11 cellular contexts compared by ENCODE assay signal in genomic region chr5:154475613-154476342, GRCh38. TPM values are rescaled to one million over a fixed set of nuclear protein-coding genes. Genes with fewer than 3 reads are reported as not detected.
DNase-seq lines count a peak whose midpoint lies in the region; ATAC-seq and TF ChIP-seq lines count a peak whose summit lies in the region.
"Had no signal": no experiment of that assay in that cellular context is flagged by ENCODE, and none has a peak within 500 bp of the region (broad histone marks: within the 10 kb centered on the region; RNA-seq: fewer than 3 reads in every experiment).

No MANE protein-coding gene starts in this region.

- peak overlapping the region; percentile 97 for H3K4me3 ChIP-seq in BE2C (ENCODE audit: low read depth, low read length)
- H3K4me3 ChIP-seq in GM23338: peak overlapping the region; percentile 63
- peak overlapping the region; percentile 69 to 85 for H3K4me3 ChIP-seq in muscle layer of colon (ENCODE audit: low read depth in 1 of 2, low read length in 2 of 2)
- no peak overlapping the region for H3K4me3 ChIP-seq in aorta (ENCODE audit: low read length in 2 of 2)
- peak overlapping the region in 1 of 3 donors; percentile 32 for H3K4me3 ChIP-seq in breast epithelium

- DNase-seq in BE2C: no peak
- peak; percentile 62 for DNase-seq in GM23338 (ENCODE audit: low spot score)
- DNase-seq in activated naive CD8-positive, alpha-beta T cell treated with anti-CD3 and anti-CD28 coated beads, Interleukin-2, amount 50 U/mL, for 24 hours: peak; percentile 13
- no peak for DNase-seq in aorta
- DNase-seq in NCI-H226: no peak
- no peak for DNase-seq in breast epithelium (ENCODE audit: low spot score in 2 of 2)
- DNase-seq: stimulated activated CD8-positive, alpha-beta memory T cell treated with anti-CD3 and anti-CD28 coated beads, Interleukin-4, amount 100 ng/mL, for 48 hours had no signal

- H3K4me1 ChIP-seq in BE2C: peaks cover 20% of the 10 kb centered on the region
- peaks cover 75% of the 10 kb centered on the region for H3K4me1 ChIP-seq in GM23338 (ENCODE audit: insufficient read depth)
- peaks cover 8% of the 10 kb centered on the region for H3K4me1 ChIP-seq in muscle layer of colon (ENCODE audit: insufficient read depth, low read length)
- no peaks in the 10 kb centered on the region for H3K4me1 ChIP-seq in aorta (ENCODE audit: control insufficient read depth in 1 of 2, insufficient read depth in 2 of 2, low read length in 2 of 2)
- H3K4me1 ChIP-seq in breast epithelium: peaks cover 0 to 26% of the 10 kb centered on the region in 2 donors

- H3K27ac ChIP-seq in GM23338 (ENCODE audit: low read depth) (no peak overlapping the region), muscle layer of colon (ENCODE audit: low read depth, low read length) (peak overlapping the region; percentile 88), aorta (ENCODE audit: low read depth in 1 of 2, low read length in 2 of 2) (no peak overlapping the region), breast epithelium (no peak overlapping the region)

- H3K4me3 Mint-ChIP-seq in GM23338: peak overlapping the region; percentile 58
- H3K4me3 Mint-ChIP-seq in activated naive CD8-positive, alpha-beta T cell treated with anti-CD3 and anti-CD28 coated beads, Interleukin-2, amount 50 U/mL, for 24 hours: no peak overlapping the region

- H3K79me2 ChIP-seq in GM23338 (replicated peaks; ENCODE audit: insufficient read depth): no peaks in the 10 kb centered on the region

- peaks cover 100% of the 10 kb centered on the region for H3K27me3 Mint-ChIP-seq in GM23338 (ENCODE audit: insufficient read depth, low read depth, poor library complexity)
- H3K27me3 Mint-ChIP-seq in activated naive CD8-positive, alpha-beta T cell treated with anti-CD3 and anti-CD28 coated beads, Interleukin-2, amount 50 U/mL, for 24 hours: peaks cover 86% of the 10 kb centered on the region

- no peaks in the 10 kb centered on the region for H3K27me3 ChIP-seq in BE2C
- peaks cover 100% of the 10 kb centered on the region for H3K27me3 ChIP-seq in GM23338 (ENCODE audit: insufficient read depth)
- H3K27me3 ChIP-seq in muscle layer of colon (ENCODE audit: control insufficient read depth in 1 of 2, insufficient read depth in 2 of 2, low read length in 2 of 2): peaks cover 12 to 71% of the 10 kb centered on the region in 2 donors
- peaks cover 0 to 2% of the 10 kb centered on the region in 2 donors for H3K27me3 ChIP-seq in aorta (ENCODE audit: control insufficient read depth in 1 of 2, insufficient read depth in 2 of 2, low read length in 1 of 2)
- H3K27me3 ChIP-seq in breast epithelium: peaks cover 3 to 100% of the 10 kb centered on the region in 2 donors

- TF ChIP-seq CTCF in BE2C (IDR thresholded peaks at IDR 0.05; ENCODE audit: low read depth, low read length) (no peak), GM23338 (conservative IDR thresholded peaks at IDR 0.05; ENCODE audit: low read depth in 2 of 2) (no peak), breast epithelium (IDR thresholded peaks at IDR 0.05) (no peak)

- WGBS in aorta, 2 donors: 16 to 17% methylated on average over 45 of the region's 45 CpGs

- no peak overlapping the region for H3K27ac Mint-ChIP-seq in GM23338
- H3K27ac Mint-ChIP-seq in activated naive CD8-positive, alpha-beta T cell treated with anti-CD3 and anti-CD28 coated beads, Interleukin-2, amount 50 U/mL, for 24 hours: no peak overlapping the region

- peaks cover 4% of the 10 kb centered on the region; the same call in 1 of the 3 replicates for H3K9me3 Mint-ChIP-seq in GM23338
- H3K9me3 Mint-ChIP-seq in activated naive CD8-positive, alpha-beta T cell treated with anti-CD3 and anti-CD28 coated beads, Interleukin-2, amount 50 U/mL, for 24 hours: no peaks in the 10 kb centered on the region

- peak; percentile 0; the same call in 1 of the 3 replicates for ATAC-seq in GM23338
- ATAC-seq in activated naive CD8-positive, alpha-beta T cell treated with anti-CD3 and anti-CD28 coated beads, Interleukin-2, amount 50 U/mL, for 24 hours: no peak
- no peak for ATAC-seq in aorta (ENCODE audit: low FRiP score)
- ATAC-seq in HG03108 (IDR thresholded peaks at IDR 0.05; ENCODE audit: unreplicated experiment): no peak

- H2AFZ ChIP-seq in GM23338: peak overlapping the region; percentile 72

- TF ChIP-seq POLR2A in breast epithelium (IDR thresholded peaks at IDR 0.05): no peak

- peak overlapping the region; percentile 97 for H3K9ac ChIP-seq in muscle layer of colon (ENCODE audit: low read length)

- peaks cover 61% of the 10 kb centered on the region for H3K4me1 Mint-ChIP-seq in GM23338
- peaks cover 58% of the 10 kb centered on the region for H3K4me1 Mint-ChIP-seq in activated naive CD8-positive, alpha-beta T cell treated with anti-CD3 and anti-CD28 coated beads, Interleukin-2, amount 50 U/mL, for 24 hours

- peaks cover 19% of the 10 kb centered on the region for H4K20me1 ChIP-seq in GM23338 (replicated peaks; ENCODE audit: insufficient read depth)

- no peaks in the 10 kb centered on the region for H3K9me2 ChIP-seq in GM23338 (ENCODE audit: insufficient read depth)

- no peaks in the 10 kb centered on the region; the same call in 2 of the 3 replicates for H3K36me3 Mint-ChIP-seq in GM23338 (ENCODE audit: low read depth)
- no peaks in the 10 kb centered on the region for H3K36me3 Mint-ChIP-seq in activated naive CD8-positive, alpha-beta T cell treated with anti-CD3 and anti-CD28 coated beads, Interleukin-2, amount 50 U/mL, for 24 hours (ENCODE audit: low read depth)

- peaks cover 12% of the 10 kb centered on the region; the same call in 1 of the 2 replicates for H3F3A ChIP-seq in GM23338 (replicated peaks; ENCODE audit: low read depth)

- intact Hi-C loops in aorta (cut with DNase I) (no loop called here), breast epithelium (cut with DNase I; ENCODE audit: low total_unique reads) (loop anchor here (10.0 kb wide), 1 partner anchor 139 kb away; no protein-coding TSS in a partner anchor)

- H3K36me3 ChIP-seq in BE2C: peaks cover 64% of the 10 kb centered on the region
- H3K36me3 ChIP-seq in GM23338 (ENCODE audit: insufficient read depth): no peaks in the 10 kb centered on the region
- no peaks in the 10 kb centered on the region for H3K36me3 ChIP-seq in muscle layer of colon (ENCODE audit: insufficient read depth, low read length)
- no peaks in the 10 kb centered on the region for H3K36me3 ChIP-seq in aorta (ENCODE audit: control insufficient read depth in 1 of 2, insufficient read depth in 2 of 2, low read length in 1 of 2)
- H3K36me3 ChIP-seq in breast epithelium: no peaks in the 10 kb centered on the region

- H3K4me2 ChIP-seq in GM23338: peak overlapping the region; percentile 92

- H3K9me3 ChIP-seq in BE2C (no peaks in the 10 kb centered on the region), muscle layer of colon (ENCODE audit: low read length) (no peaks in the 10 kb centered on the region), aorta (ENCODE audit: control insufficient read depth, low read length) (no peaks in the 10 kb centered on the region), breast epithelium (no peaks in the 10 kb centered on the region)

TF ChIP-seq in GM23338, 12 proteins besides CTCF, POLR2A, EP300 and RAD21:
- TF ChIP-seq EZH2 (IDR thresholded peaks at IDR 0.05; ENCODE audit: low read depth, unreplicated experiment) (peak; percentile 99), POLR2AphosphoS5 (IDR thresholded peaks at IDR 0.05; ENCODE audit: low read depth) (no peak), EZH2phosphoT487 (IDR thresholded peaks at IDR 0.05; ENCODE audit: unreplicated experiment) (peak; percentile 95)

RNA-seq across cellular contexts. Expression of gene HAND1, which starts 2.2 kb away (rescaled TPM):
- polyA plus RNA-seq in BE2C (2012; ENCODE audit: insufficient read depth, insufficient read length, low read depth): 289 TPM
- not detected in 2 replicates for total RNA-seq in GM23338 (2014; rRNA removed; shearing (Covaris generic))
- polyA plus RNA-seq in GM23338 (2016; fragmentation: Nextera tagmentation; extraction: Ambion mirVana): not detected in 2 replicates
- not detected for total RNA-seq in aorta
- not detected for polyA plus RNA-seq in aorta
- total RNA-seq in breast epithelium: under 1 TPM in 2 of 3 donors, not detected in 1; 0.16 to 0.59 TPM
- total RNA-seq: M059J had no signal
- polyA plus RNA-seq: esophagus had no signal

RNA-seq across cellular contexts. Expression of gene SAP30L, which starts 30.0 kb away (rescaled TPM):
- polyA plus RNA-seq in BE2C (2012; ENCODE audit: insufficient read depth, insufficient read length, low read depth): 27.3 TPM
- 11.5 and 21.4 TPM in 2 replicates for total RNA-seq in GM23338 (2014; rRNA removed; shearing (Covaris generic))
- polyA plus RNA-seq in GM23338 (2016; fragmentation: Nextera tagmentation; extraction: Ambion mirVana) (29.3 and 36.8 TPM in 2 replicates), aorta (10 to 100 TPM; 26.7 to 28.8 TPM)
- total RNA-seq in aorta (10 to 100 TPM; 40.5 to 43.4 TPM), breast epithelium (10 to 100 TPM; 29.7 to 54.4 (median 43.7) TPM)

Comparison
In these comparisons a context has a peak if more than half of its experiments do, and no peak if none do; other contexts are left out.
1. DNase-seq: peak in GM23338 (single experiment) and activated naive CD8-positive, alpha-beta T cell treated with anti-CD3 and anti-CD28 coated beads, Interleukin-2, amount 50 U/mL, for 24 hours (single experiment); none in BE2C (single experiment), aorta (0 of 2), NCI-H226 (single experiment) and breast epithelium (0 of 2).
2. H3K4me3 ChIP-seq: peak in BE2C (single experiment), GM23338 (single experiment) and muscle layer of colon (2 of 2); none in aorta (0 of 2).